ENCODE assay signal across 20 cellular contexts in genomic region chr22:20787223-20787622, GRCh38. TPM values are rescaled to one million over a fixed set of nuclear protein-coding genes. Genes with fewer than 3 reads are reported as not detected.
DNase-seq lines count a peak whose midpoint lies in the region; ATAC-seq, FAIRE-seq and TF ChIP-seq lines count a peak whose summit lies in the region.
"Had no signal": no experiment of that assay in that cellular context is flagged by ENCODE, and none has a peak within 500 bp of the region (broad histone marks: within the 10 kb centered on the region; RNA-seq: fewer than 3 reads in every experiment).

No MANE protein-coding gene starts in this region.

- H3K4me3 ChIP-seq in heart left ventricle (no peak overlapping the region), BLaER1 (no peak overlapping the region), K562 (no peak overlapping the region)
- H3K4me3 ChIP-seq: BLaER1 treated with 17β-estradiol and CSF1 and Interleukin-3, amounts not matched to agents 10 nM and 100 nM had no signal

- H3K4me2 ChIP-seq in BLaER1 (no peak overlapping the region), K562 (ENCODE audit: insufficient read depth, low read length) (no peak overlapping the region)

- no peaks in the 10 kb centered on the region for H3K79me2 ChIP-seq in K562 (ENCODE audit: control insufficient read depth, insufficient read depth, low read length)

- ATAC-seq in Right ventricle myocardium superior (ENCODE audit: poor library complexity) (peak; percentile 8), heart left ventricle (no peak), K562 (no peak)

- no peak for FAIRE-seq in K562 (lab: Jason Lieb, UNC)
- FAIRE-seq: D721Med, GM19239, HTR-8/SVneo had no signal

- H3K4me1 ChIP-seq in heart left ventricle, result peaks cover 0 to 24% (median 7%) of the 10 kb centered on the region in 12 donors
- H3K4me1 ChIP-seq in BLaER1, result peaks cover 80% of the 10 kb centered on the region
- peaks cover 0 to 3% of the 10 kb centered on the region in 2 experiments; a peak in 2 of 5 replicates for H3K4me1 ChIP-seq in K562 (replicated peaks in 1 of 2; ENCODE audit: control insufficient read depth in 2 of 2, insufficient read depth in 2 of 2, low read length in 2 of 2)

- TF ChIP-seq CTCF in heart left ventricle (IDR thresholded peaks at IDR 0.05) (no peak), K562 (IDR thresholded peaks at IDR 0.05 in 2 of 3, conservative IDR thresholded peaks at IDR 0.05 in 1 of 3; ENCODE audit: insufficient read depth in 2 of 3, low read depth in 1 of 3, low read length in 3 of 3) (no peak)

- intact Hi-C loops in Right ventricle myocardium superior (cut with DNase I) (loop anchor here (10.0 kb wide), 1 partner anchor 48 kb away; no protein-coding TSS in a partner anchor), heart left ventricle (cut with DNase I) (no loop called here), K562 (cut with micrococcal nuclease) (no loop called here)

- in situ Hi-C loops in K562 (cut with MboI), result loop anchor here (25.0 kb wide), 2 partner anchors 350 to 1950 kb away; no protein-coding TSS in a partner anchor

- no peak overlapping the region for H2AFZ ChIP-seq in K562 (ENCODE audit: low read depth, low read length)

- H4K20me1 ChIP-seq in BLaER1 (peaks cover 42% of the 10 kb centered on the region), K562 (replicated peaks; ENCODE audit: control insufficient read depth, insufficient read depth, low read length) (peaks cover 37% of the 10 kb centered on the region)

- DNase-seq in Right ventricle myocardium superior, result no peak
- no peak for DNase-seq in heart left ventricle
- no peak for DNase-seq in K562 (ENCODE audit: extremely low read depth in 1 of 4, low spot score in 3 of 4)
- DNase-seq in myocyte (ENCODE audit: low read depth), result peak; percentile 20
- DNase-seq in AG08395 (ENCODE audit: low spot score), result no peak
- no peak for DNase-seq in EL
- DNase-seq in NCI-H510A (lab: John Stamatoyannopoulos, UW), result no peak
- DNase-seq: AML-193; CD4-positive, alpha-beta memory T cell; DMS153; DND-41; GF-D8; GOT3; H9 had no signal

- no peak for TF ChIP-seq EP300 in K562 (IDR thresholded peaks at IDR 0.05; ENCODE audit: low read length)

- CTCF ChIA-PET in K562 (lab: Yijun Ruan, JAX; ENCODE audit: low intra/inter-chr PET ratio), result no interaction called here

- H3K9ac ChIP-seq in BLaER1 (no peak overlapping the region), K562 (ENCODE audit: insufficient read depth in 1 of 2, low read depth in 2 of 2, low read length in 2 of 2) (no peak overlapping the region)

- POLR2A ChIA-PET in K562 (lab: Yijun Ruan, JAX), result interaction anchor here (0.7 to 2.6 kb wide), 7 partner anchors 9 to 69 kb away, joined by 3 to 27 read pairs (median 3); no protein-coding TSS in a partner anchor

- H3K36me3 ChIP-seq in heart left ventricle (peaks cover 0 to 72% (median 49%) of the 10 kb centered on the region in 9 donors), BLaER1 (peaks cover 41% of the 10 kb centered on the region), K562 (ENCODE audit: control insufficient read depth, insufficient read depth, low read length) (peaks cover 57% of the 10 kb centered on the region)

- TF ChIP-seq POLR2A in heart left ventricle (IDR thresholded peaks at IDR 0.05) (no peak), K562 (conservative IDR thresholded peaks at IDR 0.05) (no peak)

- no TSS peak for BruUV-seq in K562 (replicated peaks; lab: Mats Ljungman, UMichigan)

- WGBS in heart left ventricle, 4 donors, result 95 to 100% (median 97%) methylated on average over 4 of the region's 4 CpGs
- 95% methylated on average over 4 of the region's 4 CpGs for WGBS in K562 (ENCODE audit: insufficient coverage, low coverage, missing lambda C conversion rate)

- no peaks in the 10 kb centered on the region for H3K9me3 ChIP-seq in heart left ventricle
- H3K9me3 ChIP-seq in BLaER1, result no peaks in the 10 kb centered on the region
- no peaks in the 10 kb centered on the region for H3K9me3 ChIP-seq in K562 (replicated peaks; ENCODE audit: control insufficient read depth, insufficient read depth, low read depth, low read length)
- H3K9me3 ChIP-seq: BLaER1 treated with 17β-estradiol and CSF1 and Interleukin-3, amounts not matched to agents 10 nM and 100 nM had no signal

- no peak for TF ChIP-seq RAD21 in K562 (CRISPR knock-in tag; conservative IDR thresholded peaks at IDR 0.05 in 1 of 2, IDR thresholded peaks at IDR 0.05 in 1 of 2)

- peak overlapping the region in 2 of 12 donors; percentile 26 to 48 for H3K27ac ChIP-seq in heart left ventricle
- H3K27ac ChIP-seq in BLaER1, result peak overlapping the region; percentile 45
- H3K27ac ChIP-seq in K562 (ENCODE audit: extremely low read depth, low read depth, low read length), result no peak overlapping the region
- H3K27ac ChIP-seq: 22Rv1; BLaER1 treated with 17β-estradiol and CSF1 and Interleukin-3, amounts not matched to agents 10 nM and 100 nM had no signal

- H3K27me3 ChIP-seq in heart left ventricle, result no peaks in the 10 kb centered on the region
- no peaks in the 10 kb centered on the region for H3K27me3 ChIP-seq in BLaER1
- no peaks in the 10 kb centered on the region for H3K27me3 ChIP-seq in K562 (ENCODE audit: control insufficient read depth in 2 of 2, insufficient read depth in 2 of 2, low read length in 2 of 2)
- H3K27me3 ChIP-seq: BLaER1 treated with 17β-estradiol and CSF1 and Interleukin-3, amounts not matched to agents 10 nM and 100 nM had no signal

- peaks cover 7% of the 10 kb centered on the region for H3K9me1 ChIP-seq in K562 (ENCODE audit: control insufficient read depth, insufficient read depth, low read length)

TF ChIP-seq in K562, 482 proteins besides CTCF, POLR2A, EP300 and RAD21:
- TF ChIP-seq C11orf30 (IDR thresholded peaks at IDR 0.05; ENCODE audit: low read depth), result no peak
- no peak for TF ChIP-seq ZNF444 (CRISPR knock-in tag; IDR thresholded peaks at IDR 0.05)
- TF ChIP-seq KLF1 (tag; IDR thresholded peaks at IDR 0.05), result 0 out of 2 replicates have a peak, but pooled peaks have one; percentile 26
- TF ChIP-seq, protein P1, sequence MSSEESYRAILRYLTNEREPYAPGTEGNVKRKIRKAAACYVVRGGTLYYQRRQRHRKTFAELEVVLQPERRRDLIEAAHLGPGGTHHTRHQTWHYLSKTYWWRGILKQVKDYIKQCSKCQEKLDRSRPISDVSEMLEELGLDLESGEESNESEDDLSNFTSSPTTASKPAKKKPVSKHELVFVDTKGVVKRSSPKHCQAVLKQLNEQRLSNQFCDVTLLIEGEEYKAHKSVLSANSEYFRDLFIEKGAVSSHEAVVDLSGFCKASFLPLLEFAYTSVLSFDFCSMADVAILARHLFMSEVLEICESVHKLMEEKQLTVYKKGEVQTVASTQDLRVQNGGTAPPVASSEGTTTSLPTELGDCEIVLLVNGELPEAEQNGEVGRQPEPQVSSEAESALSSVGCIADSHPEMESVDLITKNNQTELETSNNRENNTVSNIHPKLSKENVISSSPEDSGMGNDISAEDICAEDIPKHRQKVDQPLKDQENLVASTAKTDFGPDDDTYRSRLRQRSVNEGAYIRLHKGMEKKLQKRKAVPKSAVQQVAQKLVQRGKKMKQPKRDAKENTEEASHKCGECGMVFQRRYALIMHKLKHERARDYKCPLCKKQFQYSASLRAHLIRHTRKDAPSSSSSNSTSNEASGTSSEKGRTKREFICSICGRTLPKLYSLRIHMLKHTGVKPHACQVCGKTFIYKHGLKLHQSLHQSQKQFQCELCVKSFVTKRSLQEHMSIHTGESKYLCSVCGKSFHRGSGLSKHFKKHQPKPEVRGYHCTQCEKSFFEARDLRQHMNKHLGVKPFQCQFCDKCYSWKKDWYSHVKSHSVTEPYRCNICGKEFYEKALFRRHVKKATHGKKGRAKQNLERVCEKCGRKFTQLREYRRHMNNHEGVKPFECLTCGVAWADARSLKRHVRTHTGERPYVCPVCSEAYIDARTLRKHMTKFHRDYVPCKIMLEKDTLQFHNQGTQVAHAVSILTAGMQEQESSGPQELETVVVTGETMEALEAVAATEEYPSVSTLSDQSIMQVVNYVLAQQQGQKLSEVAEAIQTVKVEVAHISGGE (CRISPR knock-in tag; IDR thresholded peaks at IDR 0.05), result 0 out of 6 replicates have a peak, but pooled peaks of 1 of the 3 experiments have one; percentile 4
- TF ChIP-seq PPARD (CRISPR knock-in tag; IDR thresholded peaks at IDR 0.05), result 0 out of 2 replicates have a peak, but pooled peaks have one; percentile 56
- peak in 1 of 2 experiments; percentile 2; a peak in 1 of 4 replicates for TF ChIP-seq MLX (CRISPR knock-in tag; conservative IDR thresholded peaks at IDR 0.05)
- TF ChIP-seq SRF (CRISPR knock-in tag; IDR thresholded peaks at IDR 0.05), result peak in 1 of 2 experiments; percentile 39; a peak in 1 of 4 replicates
- TF ChIP-seq GATAD2A (IDR thresholded peaks at IDR 0.05), result no peak
- TF ChIP-seq HIVEP1 (CRISPR knock-in tag; IDR thresholded peaks at IDR 0.05), result no peak
TF ChIP-seq in K562: peak in this region for 5.

RNA-seq across cellular contexts. Expression of gene SERPIND1, which starts 13.3 kb away (rescaled TPM):
- 0.08 TPM for total RNA-seq in Right ventricle myocardium superior
- total RNA-seq in heart left ventricle, result under 1 TPM in 4 of 9 donors, not detected in 5; 0.09 to 0.44 (median 0.18) TPM
- under 1 TPM; 0.04 to 0.15 TPM for polyA plus RNA-seq in heart left ventricle
- not detected in 2 replicates for total RNA-seq in K562 (2011; cell fraction: chromatin; rRNA removed; ENCODE audit: low replicate concordance)
- not detected in 2 replicates for total RNA-seq in K562 (2011; cell fraction: nucleolus; rRNA removed)
- total RNA-seq in K562 (2011; cell fraction: nucleoplasm; rRNA removed), result not detected in 2 replicates
- not detected in 2 replicates for total RNA-seq in K562 (2014; rRNA removed)
- total RNA-seq in K562 (2014; rRNA removed; fragmentation: Illumina TruSeq; extraction: Trizol), result not detected in 2 replicates
- not detected in 2 replicates for total RNA-seq in K562 (2015; rRNA removed; fragmentation: Illumina TruSeq; extraction: Trizol)
- total RNA-seq in K562 (2021), result 0.09 and 0.22 TPM in 2 replicates
- polyA plus RNA-seq in K562 (2011; rRNA removed), result not detected in 2 replicates
- polyA plus RNA-seq in K562 (2011; cell fraction: cytosol; rRNA removed), result not detected in 2 replicates
- polyA plus RNA-seq in K562 (2011; cell fraction: nucleus; rRNA removed), result not detected in 2 replicates
- 0.11 and 0.16 TPM in 2 replicates for polyA plus RNA-seq in K562 (2012)
- polyA plus RNA-seq in K562 (2014; fragmentation: Illumina TruSeq; extraction: Trizol), result not detected in 2 replicates
- polyA plus RNA-seq in K562 (2014; fragmentation: Nextera tagmentation; extraction: Ambion mirVana), result under 1 TPM; 0.04 to 0.11 TPM
- not detected in 2 replicates for polyA plus RNA-seq in K562 (2014; rRNA removed)
- polyA minus RNA-seq in K562 (2011; rRNA and poly(A)+ RNA removed), result not detected in 2 replicates
- 1.0 TPM in 1 of 2 replicates, not detected in the other for polyA minus RNA-seq in K562 (2011; cell fraction: cytosol; rRNA and poly(A)+ RNA removed)
- polyA minus RNA-seq in K562 (2011; cell fraction: nucleus; rRNA and poly(A)+ RNA removed), result not detected in 2 replicates
- total RNA-seq in myocyte, result not detected in 2 replicates
- 0.10 TPM for polyA plus RNA-seq in myocyte (2012)
- total RNA-seq: CD4-positive, alpha-beta memory T cell; H9 had no signal
